In the genomic region with DNA sequence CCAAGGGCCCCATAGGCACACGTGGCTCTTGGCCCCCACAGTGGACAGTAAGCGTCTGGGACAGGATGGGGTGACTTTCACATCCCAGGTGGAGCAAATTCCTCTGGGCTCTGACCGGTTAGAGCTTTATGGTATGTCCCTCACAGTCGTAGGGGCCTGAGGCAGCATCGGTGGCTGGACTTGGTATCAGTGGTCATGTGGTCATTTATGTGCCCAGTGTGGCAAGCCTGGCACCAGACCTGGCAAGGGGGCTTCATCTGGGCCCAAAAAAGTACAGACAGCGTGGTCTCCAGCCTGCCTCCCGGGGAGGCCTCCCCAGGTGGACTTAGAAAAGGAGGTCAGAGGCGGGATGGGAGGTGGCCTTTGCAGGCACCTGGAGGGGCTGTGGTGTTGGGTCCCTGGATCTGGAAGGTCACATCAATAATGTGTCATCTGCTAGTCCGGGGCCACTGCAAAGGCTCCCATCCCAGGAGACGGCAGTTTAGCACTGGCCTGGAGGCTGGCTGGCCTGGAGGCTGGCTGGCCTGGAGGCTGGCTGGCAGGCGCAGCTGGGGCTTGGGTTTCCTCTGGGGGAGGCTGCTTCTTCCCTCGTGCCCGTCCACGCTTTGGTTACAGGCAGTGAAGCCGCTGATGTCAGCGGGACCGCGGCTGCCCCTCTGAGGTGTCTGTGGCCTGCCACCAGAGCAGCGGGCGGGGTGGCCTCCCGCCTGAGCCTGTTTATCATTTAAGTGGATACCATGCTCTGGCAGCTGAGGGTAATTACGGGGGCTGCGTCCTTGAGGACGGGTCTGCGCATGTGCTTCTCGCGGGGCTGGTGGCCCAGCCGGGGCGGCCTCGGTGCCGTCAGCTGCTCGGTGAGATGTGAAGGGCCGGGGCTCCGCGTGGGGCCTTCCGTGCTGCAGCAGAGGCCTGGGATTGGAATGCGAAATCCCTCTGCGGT, we compare ENCODE assay signal across 16 cellular contexts.
"Had no signal": no experiment of that assay in that cellular context is flagged by ENCODE, and none has a peak within 500 bp of the region (broad histone marks: within the 10 kb centered on the region; RNA-seq: fewer than 3 reads in every experiment).

No MANE protein-coding gene starts in this region.

- H3K36me3 Mint-ChIP-seq: memory B cell had no signal

- H3K9me3 Mint-ChIP-seq: memory B cell; nephron; T-helper 2 cell treated with Interferon-gamma antibody and Interleukin-4, amounts not matched to agents 5 μg/mL and 100 μg/mL, for 36 hours had no signal

- H3K4me1 ChIP-seq: adrenal gland, body of pancreas, stomach, vagina had no signal

- ATAC-seq: activated CD4-positive, CD25-positive, alpha-beta regulatory T cell treated with anti-CD3 and anti-CD28 coated beads, Interleukin-2, amount 50 U/mL, for 24 hours; body of pancreas; left lobe of liver had no signal

- H3K4me3 Mint-ChIP-seq: immature natural killer cell; memory B cell; nephron; T-helper 2 cell treated with Interferon-gamma antibody and Interleukin-4, amounts not matched to agents 5 μg/mL and 100 μg/mL, for 36 hours had no signal

- H3K9me3 ChIP-seq: adrenal gland, body of pancreas, ovary, stomach, vagina had no signal

- H3K27ac ChIP-seq: adrenal gland, body of pancreas, ovary, stomach, vagina had no signal

- H3K27ac Mint-ChIP-seq: immature natural killer cell; memory B cell; T-helper 2 cell treated with Interferon-gamma antibody and Interleukin-4, amounts not matched to agents 5 μg/mL and 100 μg/mL, for 36 hours had no signal

- H3K4me3 ChIP-seq: adrenal gland, body of pancreas, ovary, stomach, vagina had no signal

- H3K27me3 ChIP-seq: body of pancreas, ovary, vagina had no signal

- H3K36me3 ChIP-seq: adrenal gland, ovary, stomach, vagina had no signal

- DNase-seq: activated naive CD4-positive, alpha-beta T cell treated with anti-CD3 and anti-CD28 coated beads, Interleukin-2, amount 50 U/mL, for 16 hours; adrenal gland; body of pancreas; central memory CD4-positive, alpha-beta T cell; cortex of kidney; erythroblast; immature natural killer cell; stimulated activated CD4-positive, alpha-beta T cell treated with anti-CD3 and anti-CD28 coated beads, Interleukin-4, amount 100 ng/mL, for 4 hours; stomach had no signal

- H3K4me1 Mint-ChIP-seq: immature natural killer cell had no signal
